1 cellular context compared by ENCODE assay signal in genomic region chr6:147467463-147467862, GRCh38.
TF ChIP-seq lines count a peak whose summit lies in the region.

No MANE protein-coding gene starts in this region.

TF ChIP-seq in K562, 482 proteins besides CTCF, POLR2A, EP300 and RAD21 (continued from another document):
- TF ChIP-seq MEF2D (tag; conservative IDR thresholded peaks at IDR 0.05; ENCODE audit: low read depth) = 0 out of 2 replicates have a peak, but pooled peaks have one; percentile 38
- peak; percentile 48 for TF ChIP-seq VEZF1 (CRISPR knock-in tag; IDR thresholded peaks at IDR 0.05)
- peak; percentile 86 for TF ChIP-seq ZNF449 (CRISPR knock-in tag; IDR thresholded peaks at IDR 0.05)
- TF ChIP-seq ZNF592 (IDR thresholded peaks at IDR 0.05) = peak; percentile 65; the same call in 1 of the 2 replicates
- no peak for TF ChIP-seq PBX2 (CRISPR knock-in tag; IDR thresholded peaks at IDR 0.05; ENCODE audit: low read depth)
- peak; percentile 39; the same call in 1 of the 2 replicates for TF ChIP-seq PBX2 (tag; conservative IDR thresholded peaks at IDR 0.05; ENCODE audit: low read depth)
- no peak for TF ChIP-seq ZNF740 (CRISPR knock-in tag; IDR thresholded peaks at IDR 0.05)
- TF ChIP-seq ZNF740 (tag; IDR thresholded peaks at IDR 0.05) = peak in 1 of 2 experiments; percentile 83; a peak in 2 of 4 replicates
- TF ChIP-seq ZNF639 (CRISPR knock-in tag; conservative IDR thresholded peaks at IDR 0.05 in 1 of 2, IDR thresholded peaks at IDR 0.05 in 1 of 2) = peak in 1 of 2 experiments; percentile 87; a peak in 2 of 4 replicates
- no peak for TF ChIP-seq CTBP1 (IDR thresholded peaks at IDR 0.05; ENCODE audit: borderline replicate concordance)
- TF ChIP-seq STAT6 (CRISPR knock-in tag; IDR thresholded peaks at IDR 0.05) = no peak
- TF ChIP-seq ZBTB11 (CRISPR knock-in tag; IDR thresholded peaks at IDR 0.05) = peak in 1 of 3 experiments; percentile 70; a peak in 1 of 6 replicates
- TF ChIP-seq ZBTB9 (CRISPR knock-in tag; IDR thresholded peaks at IDR 0.05) = peak; percentile 62; the same call in 1 of the 2 replicates
- TF ChIP-seq SMAD4 (CRISPR knock-in tag; conservative IDR thresholded peaks at IDR 0.05) = peak; percentile 57
- TF ChIP-seq ZSCAN29 (IDR thresholded peaks at IDR 0.05) = no peak
- peak; percentile 69; the same call in 1 of the 2 replicates for TF ChIP-seq HIVEP1 (CRISPR knock-in tag; IDR thresholded peaks at IDR 0.05)
